Comparison of ENCODE assay signal across 2 cellular contexts in the genomic region with DNA sequence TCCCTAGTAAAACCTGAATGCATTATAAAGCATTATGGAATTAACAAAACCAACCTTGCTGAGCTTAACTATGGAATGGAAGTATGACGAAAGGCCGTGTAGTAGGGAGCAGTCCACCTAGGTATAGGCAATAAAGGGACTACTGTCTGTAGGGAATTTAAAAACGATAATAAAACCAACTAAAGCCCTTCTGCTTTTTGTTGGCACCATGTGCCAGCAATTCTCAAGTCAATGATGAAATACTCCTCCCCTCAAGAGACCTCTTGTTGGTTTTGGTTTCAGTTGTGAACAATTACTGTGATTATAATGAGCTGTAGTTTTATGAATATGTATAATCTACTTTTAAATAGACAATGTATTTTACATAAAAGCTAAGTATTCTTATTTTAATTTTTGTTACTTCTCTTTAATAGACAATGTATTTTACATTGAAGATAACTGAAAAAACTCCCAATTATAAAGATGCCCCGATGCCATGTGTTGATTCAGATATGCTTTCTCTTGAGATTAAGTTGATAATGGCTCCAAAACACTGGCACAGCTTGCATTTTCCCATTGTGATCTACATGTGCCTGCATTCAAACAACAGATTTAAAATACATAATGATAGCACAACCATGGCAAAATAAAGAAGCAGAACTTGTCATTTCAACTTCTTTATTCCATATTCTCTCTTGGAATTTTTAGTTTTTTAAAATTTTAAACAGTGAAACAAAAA.
A peak's percentile ranks its signal among the peaks of the same experiment; 100 is the strongest.
TF ChIP-seq lines count a peak whose summit lies in the region.

No MANE protein-coding gene starts in this region.

TF ChIP-seq in HEK293, 187 proteins besides CTCF, POLR2A, EP300 and RAD21:
- TF ChIP-seq, protein P1, sequence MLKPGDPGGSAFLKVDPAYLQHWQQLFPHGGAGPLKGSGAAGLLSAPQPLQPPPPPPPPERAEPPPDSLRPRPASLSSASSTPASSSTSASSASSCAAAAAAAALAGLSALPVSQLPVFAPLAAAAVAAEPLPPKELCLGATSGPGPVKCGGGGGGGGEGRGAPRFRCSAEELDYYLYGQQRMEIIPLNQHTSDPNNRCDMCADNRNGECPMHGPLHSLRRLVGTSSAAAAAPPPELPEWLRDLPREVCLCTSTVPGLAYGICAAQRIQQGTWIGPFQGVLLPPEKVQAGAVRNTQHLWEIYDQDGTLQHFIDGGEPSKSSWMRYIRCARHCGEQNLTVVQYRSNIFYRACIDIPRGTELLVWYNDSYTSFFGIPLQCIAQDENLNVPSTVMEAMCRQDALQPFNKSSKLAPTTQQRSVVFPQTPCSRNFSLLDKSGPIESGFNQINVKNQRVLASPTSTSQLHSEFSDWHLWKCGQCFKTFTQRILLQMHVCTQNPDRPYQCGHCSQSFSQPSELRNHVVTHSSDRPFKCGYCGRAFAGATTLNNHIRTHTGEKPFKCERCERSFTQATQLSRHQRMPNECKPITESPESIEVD (tag by site-specific recombination; IDR thresholded peaks at IDR 0.05) = peak; percentile 47; the same call in 1 of the 2 replicates
- TF ChIP-seq, protein P2, sequence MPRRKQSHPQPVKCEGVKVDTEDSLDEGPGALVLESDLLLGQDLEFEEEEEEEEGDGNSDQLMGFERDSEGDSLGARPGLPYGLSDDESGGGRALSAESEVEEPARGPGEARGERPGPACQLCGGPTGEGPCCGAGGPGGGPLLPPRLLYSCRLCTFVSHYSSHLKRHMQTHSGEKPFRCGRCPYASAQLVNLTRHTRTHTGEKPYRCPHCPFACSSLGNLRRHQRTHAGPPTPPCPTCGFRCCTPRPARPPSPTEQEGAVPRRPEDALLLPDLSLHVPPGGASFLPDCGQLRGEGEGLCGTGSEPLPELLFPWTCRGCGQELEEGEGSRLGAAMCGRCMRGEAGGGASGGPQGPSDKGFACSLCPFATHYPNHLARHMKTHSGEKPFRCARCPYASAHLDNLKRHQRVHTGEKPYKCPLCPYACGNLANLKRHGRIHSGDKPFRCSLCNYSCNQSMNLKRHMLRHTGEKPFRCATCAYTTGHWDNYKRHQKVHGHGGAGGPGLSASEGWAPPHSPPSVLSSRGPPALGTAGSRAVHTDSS (tag by site-specific recombination; IDR thresholded peaks at IDR 0.05) = no peak

TF ChIP-seq in GM12878, 131 proteins besides CTCF, POLR2A, EP300 and RAD21:
- TF ChIP-seq, protein P3, sequence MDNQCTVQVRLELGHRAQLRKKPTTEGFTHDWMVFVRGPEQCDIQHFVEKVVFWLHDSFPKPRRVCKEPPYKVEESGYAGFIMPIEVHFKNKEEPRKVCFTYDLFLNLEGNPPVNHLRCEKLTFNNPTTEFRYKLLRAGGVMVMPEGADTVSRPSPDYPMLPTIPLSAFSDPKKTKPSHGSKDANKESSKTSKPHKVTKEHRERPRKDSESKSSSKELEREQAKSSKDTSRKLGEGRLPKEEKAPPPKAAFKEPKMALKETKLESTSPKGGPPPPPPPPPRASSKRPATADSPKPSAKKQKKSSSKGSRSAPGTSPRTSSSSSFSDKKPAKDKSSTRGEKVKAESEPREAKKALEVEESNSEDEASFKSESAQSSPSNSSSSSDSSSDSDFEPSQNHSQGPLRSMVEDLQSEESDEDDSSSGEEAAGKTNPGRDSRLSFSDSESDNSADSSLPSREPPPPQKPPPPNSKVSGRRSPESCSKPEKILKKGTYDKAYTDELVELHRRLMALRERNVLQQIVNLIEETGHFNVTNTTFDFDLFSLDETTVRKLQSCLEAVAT (IDR thresholded peaks at IDR 0.05) = no peak
TF ChIP-seq in GM12878: peak in this region for 0.
